In the genomic region with DNA sequence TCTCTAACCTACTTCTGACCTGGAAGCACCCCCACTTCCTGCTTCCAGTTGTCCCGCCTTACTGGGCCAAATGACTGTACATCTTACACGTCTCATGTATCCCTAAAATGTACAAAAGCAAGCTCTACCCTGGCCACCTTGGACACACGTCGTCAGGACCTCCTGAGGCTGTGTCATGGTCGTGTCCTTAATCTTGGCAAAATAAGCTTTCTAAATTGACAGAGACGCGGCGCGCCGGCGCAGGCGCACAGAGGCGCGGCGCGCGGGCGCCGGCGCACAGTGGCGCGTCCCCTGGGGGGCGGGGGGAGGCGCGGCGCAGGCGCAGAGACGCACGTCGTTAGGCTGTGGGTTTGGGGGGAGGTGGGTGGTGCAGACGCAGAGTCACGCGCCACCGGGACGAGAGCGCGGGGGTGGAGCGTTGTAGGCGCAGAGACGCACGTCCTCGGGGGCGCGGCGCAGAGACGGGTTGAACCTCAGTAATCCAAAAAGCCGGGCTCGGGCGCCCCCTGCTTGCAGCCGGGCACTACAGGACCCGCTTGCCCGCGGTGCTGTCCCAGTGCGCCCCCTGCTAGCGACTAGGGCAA, we compare ENCODE assay signal across 18 cellular contexts. TPM values are rescaled to one million over a fixed set of nuclear protein-coding genes. Genes with fewer than 3 reads are reported as not detected.
DNase-seq lines count a peak whose midpoint lies in the region; ATAC-seq and TF ChIP-seq lines count a peak whose summit lies in the region.
"Not testable (repeated sequence)": the region's sequence is repeated elsewhere in the genome, so short reads cannot be mapped to it uniquely, and the experiment has no call there.
"Had no signal": no experiment of that assay in that cellular context is flagged by ENCODE, and none has a peak within 500 bp of the region (broad histone marks: within the 10 kb centered on the region; RNA-seq: fewer than 3 reads in every experiment).

No MANE protein-coding gene starts in this region.

- ATAC-seq in GM19455 (IDR thresholded peaks at IDR 0.05; ENCODE audit: unreplicated experiment) (peak; percentile 21), HG03095 (IDR thresholded peaks at IDR 0.05; ENCODE audit: unreplicated experiment) (peak; percentile 31), Right ventricle myocardium superior (ENCODE audit: poor library complexity) (peak; percentile 62)
- not testable (repeated sequence) for ATAC-seq in activated naive CD8-positive, alpha-beta T cell treated with anti-CD3 and anti-CD28 coated beads, Interleukin-2, amount 10 ng/mL, durations not matched to agents 7 days and 5 days (ENCODE audit: low read depth)
- peak; percentile 2 for ATAC-seq in naive thymus-derived CD4-positive, alpha-beta T cell

- intact Hi-C loops in Right ventricle myocardium superior (cut with DNase I); naive thymus-derived CD4-positive, alpha-beta T cell (cut with micrococcal nuclease); testis (cut with DNase I; ENCODE audit: low total_unique reads): not testable (repeated sequence)

- not testable (repeated sequence) for H3K27ac Mint-ChIP-seq in activated naive CD8-positive, alpha-beta T cell treated with anti-CD3 and anti-CD28 coated beads, Interleukin-2, amount 10 ng/mL, durations not matched to agents 7 days and 5 days
- peak overlapping the region in 1 of 9 donors; percentile 48 for H3K27ac Mint-ChIP-seq in naive thymus-derived CD4-positive, alpha-beta T cell

- DNase-seq in SK-N-DZ (ENCODE audit: low spot score) (peak; percentile 94), Right ventricle myocardium superior (peak; percentile 44), testis (peak; percentile 84)
- DNase-seq in activated naive CD8-positive, alpha-beta T cell treated with anti-CD3 and anti-CD28 coated beads, Interleukin-2, amount 10 ng/mL, durations not matched to agents 7 days and 5 days = peak; percentile 30
- DNase-seq in naive thymus-derived CD4-positive, alpha-beta T cell = peak in 1 of 9 donors; percentile 20

- not testable (repeated sequence) for H3K79me2 ChIP-seq in DOHH2 (ENCODE audit: control insufficient read depth, low read length)

- CTCF ChIA-PET in naive thymus-derived CD4-positive, alpha-beta T cell (lab: Charles Lee) = not testable (repeated sequence)

- TF ChIP-seq CTCF in DOHH2 (IDR thresholded peaks at IDR 0.05; ENCODE audit: low read depth, low read length, poor library complexity, severe bottlenecking) (peak; percentile 10), testis (IDR thresholded peaks at IDR 0.05) (peak in 2 of 3 experiments; percentile 11 to 18)

- H3K4me2 ChIP-seq in DOHH2 (ENCODE audit: low read length) = not testable (repeated sequence)

- 67 to 70% methylated on average over 28 to 53 of the region's 55 CpGs for WGBS in testis, 2 donors

- not testable (repeated sequence) for H3K27ac ChIP-seq in DOHH2 (ENCODE audit: low read depth, low read length); naive thymus-derived CD4-positive, alpha-beta T cell (ENCODE audit: low read depth, low read length); testis

- H4K20me1 ChIP-seq in DOHH2 (ENCODE audit: control insufficient read depth, insufficient read depth, low read depth, low read length) = not testable (repeated sequence)

- not testable (repeated sequence) for H3K27me3 ChIP-seq in DOHH2 (ENCODE audit: control insufficient read depth, low read length); naive thymus-derived CD4-positive, alpha-beta T cell (ENCODE audit: control insufficient read depth in 2 of 2, insufficient read depth in 2 of 2, low read length in 2 of 2); testis

- TF ChIP-seq POLR2A in testis (IDR thresholded peaks at IDR 0.05) = not testable (repeated sequence)

- H3K4me1 ChIP-seq in DOHH2 (ENCODE audit: control insufficient read depth, low read length); naive thymus-derived CD4-positive, alpha-beta T cell (ENCODE audit: control insufficient read depth in 2 of 2, insufficient read depth in 2 of 2, low read length in 2 of 2); testis: not testable (repeated sequence)

- H3K4me3 Mint-ChIP-seq in activated naive CD8-positive, alpha-beta T cell treated with anti-CD3 and anti-CD28 coated beads, Interleukin-2, amount 10 ng/mL, durations not matched to agents 7 days and 5 days; naive thymus-derived CD4-positive, alpha-beta T cell: not testable (repeated sequence)

- H3F3A ChIP-seq in DOHH2 (ENCODE audit: control insufficient read depth, insufficient read depth) = not testable (repeated sequence)

- not testable (repeated sequence) for H3K9me3 Mint-ChIP-seq in activated naive CD8-positive, alpha-beta T cell treated with anti-CD3 and anti-CD28 coated beads, Interleukin-2, amount 10 ng/mL, durations not matched to agents 7 days and 5 days; naive thymus-derived CD4-positive, alpha-beta T cell

- not testable (repeated sequence) for H3K4me1 Mint-ChIP-seq in activated naive CD8-positive, alpha-beta T cell treated with anti-CD3 and anti-CD28 coated beads, Interleukin-2, amount 10 ng/mL, durations not matched to agents 7 days and 5 days
- peaks cover 0 to 15% (median 12%) of the 10 kb centered on the region in 7 donors for H3K4me1 Mint-ChIP-seq in naive thymus-derived CD4-positive, alpha-beta T cell

- H3K36me3 ChIP-seq in DOHH2 (ENCODE audit: control insufficient read depth, low read length); naive thymus-derived CD4-positive, alpha-beta T cell (ENCODE audit: control insufficient read depth in 2 of 3, insufficient read depth in 3 of 3, low read length in 3 of 3); testis (ENCODE audit: low read depth, missing control alignments): not testable (repeated sequence)

- POLR2A ChIA-PET in activated naive CD8-positive, alpha-beta T cell treated with anti-CD3 and anti-CD28 coated beads, Interleukin-2, amount 10 ng/mL, durations not matched to agents 7 days and 5 days (lab: Charles Lee); naive thymus-derived CD4-positive, alpha-beta T cell (lab: Charles Lee): not testable (repeated sequence)

- H3K4me3 ChIP-seq in DOHH2 (ENCODE audit: low read length); naive thymus-derived CD4-positive, alpha-beta T cell (ENCODE audit: low read length); testis: not testable (repeated sequence)

- not testable (repeated sequence) for H3K9me2 ChIP-seq in DOHH2 (replicated peaks; ENCODE audit: control insufficient read depth, low read length)

- not testable (repeated sequence) for H3K27me3 Mint-ChIP-seq in activated naive CD8-positive, alpha-beta T cell treated with anti-CD3 and anti-CD28 coated beads, Interleukin-2, amount 10 ng/mL, durations not matched to agents 7 days and 5 days; naive thymus-derived CD4-positive, alpha-beta T cell

- H3K9me3 ChIP-seq in DOHH2 (ENCODE audit: control insufficient read depth, insufficient read depth, low read length); naive thymus-derived CD4-positive, alpha-beta T cell (ENCODE audit: control insufficient read depth in 2 of 3, low read length in 3 of 3); testis: not testable (repeated sequence)

- H3K36me3 Mint-ChIP-seq in activated naive CD8-positive, alpha-beta T cell treated with anti-CD3 and anti-CD28 coated beads, Interleukin-2, amount 10 ng/mL, durations not matched to agents 7 days and 5 days; naive thymus-derived CD4-positive, alpha-beta T cell: not testable (repeated sequence)

RNA-seq across cellular contexts. Expression of a gene that starts 3.6 kb away (rescaled TPM):
- not detected in 2 replicates for polyA plus RNA-seq in SK-N-DZ (2014; cell fraction: cytosol; rRNA removed)
- not detected in 2 replicates for polyA plus RNA-seq in SK-N-DZ (2014; cell fraction: nucleus; rRNA removed)
- not detected for total RNA-seq in activated naive CD8-positive, alpha-beta T cell treated with anti-CD3 and anti-CD28 coated beads, Interleukin-2, amount 10 ng/mL, durations not matched to agents 7 days and 5 days
- total RNA-seq in Right ventricle myocardium superior = not detected
- total RNA-seq in naive thymus-derived CD4-positive, alpha-beta T cell = not detected
- polyA plus RNA-seq in naive thymus-derived CD4-positive, alpha-beta T cell = not detected
- not detected for total RNA-seq in testis
- not detected for polyA plus RNA-seq in testis (ENCODE audit: insufficient read depth, low read depth, low replicate concordance)
- total RNA-seq: breast epithelium; CD4-positive, alpha-beta memory T cell; dermis microvascular lymphatic vessel endothelial cell; hepatocyte; osteocyte; T-helper 2 cell treated with Interferon-gamma antibody and Interleukin-4, amounts not matched to agents 100 ng/mL and 5 ng/mL, for 36 hours; ureter had no signal
- polyA plus RNA-seq: CD4-positive, alpha-beta memory T cell; esophagus; hepatocyte; keratinocyte; small intestine had no signal

RNA-seq across cellular contexts. Expression of a gene that starts 17.9 kb away (rescaled TPM):
- polyA plus RNA-seq in SK-N-DZ (2014; cell fraction: cytosol; rRNA removed) = 14.3 and 14.4 TPM in 2 replicates
- polyA plus RNA-seq in SK-N-DZ (2014; cell fraction: nucleus; rRNA removed) = 12.2 and 15.2 TPM in 2 replicates
- 10 to 100 TPM; 56.9 to 61.9 TPM for total RNA-seq in activated naive CD8-positive, alpha-beta T cell treated with anti-CD3 and anti-CD28 coated beads, Interleukin-2, amount 10 ng/mL, durations not matched to agents 7 days and 5 days
- total RNA-seq in Right ventricle myocardium superior = 20.0 TPM
- total RNA-seq in naive thymus-derived CD4-positive, alpha-beta T cell = 100 to 1,000 TPM in 2 of 5 experiments, 10 to 100 TPM in 3; 47.1 to 125 (median 63.2) TPM
- 100 to 1,000 TPM in 1 of 2 donors, 10 to 100 TPM in 1; 89.3 to 111 TPM for polyA plus RNA-seq in naive thymus-derived CD4-positive, alpha-beta T cell
- total RNA-seq in testis = 10 to 100 TPM; 43.7 to 47.5 TPM
- 79.9 TPM for polyA plus RNA-seq in testis (ENCODE audit: insufficient read depth, low read depth, low replicate concordance)

RNA-seq across cellular contexts. Expression of a gene that starts 18.2 kb away (rescaled TPM):
- polyA plus RNA-seq in SK-N-DZ (2014; cell fraction: cytosol; rRNA removed) = 94.9 and 124 TPM in 2 replicates
- 115 and 126 TPM in 2 replicates for polyA plus RNA-seq in SK-N-DZ (2014; cell fraction: nucleus; rRNA removed)
- 100 to 1,000 TPM; 102 to 111 TPM for total RNA-seq in activated naive CD8-positive, alpha-beta T cell treated with anti-CD3 and anti-CD28 coated beads, Interleukin-2, amount 10 ng/mL, durations not matched to agents 7 days and 5 days
- total RNA-seq in Right ventricle myocardium superior = 51.9 TPM
- total RNA-seq in naive thymus-derived CD4-positive, alpha-beta T cell = 100 to 1,000 TPM in 1 of 5 experiments, 10 to 100 TPM in 4; 74.4 to 119 (median 92.0) TPM
- 10 to 100 TPM; 77.2 to 94.3 TPM for polyA plus RNA-seq in naive thymus-derived CD4-positive, alpha-beta T cell
- total RNA-seq in testis = 100 to 1,000 TPM; 104 to 108 TPM
- 132 TPM for polyA plus RNA-seq in testis (ENCODE audit: insufficient read depth, low read depth, low replicate concordance)

RNA-seq across cellular contexts. Expression of a gene that starts 46.9 kb away (rescaled TPM):
- 7.2 and 13.0 TPM in 2 replicates for polyA plus RNA-seq in SK-N-DZ (2014; cell fraction: cytosol; rRNA removed)
- 14.1 and 21.0 TPM in 2 replicates for polyA plus RNA-seq in SK-N-DZ (2014; cell fraction: nucleus; rRNA removed)
- total RNA-seq in activated naive CD8-positive, alpha-beta T cell treated with anti-CD3 and anti-CD28 coated beads, Interleukin-2, amount 10 ng/mL, durations not matched to agents 7 days and 5 days = 10 to 100 TPM; 24.3 to 25.2 TPM
- 42.6 TPM for total RNA-seq in Right ventricle myocardium superior
- 10 to 100 TPM; 19.0 to 34.8 (median 25.6) TPM for total RNA-seq in naive thymus-derived CD4-positive, alpha-beta T cell
- polyA plus RNA-seq in naive thymus-derived CD4-positive, alpha-beta T cell = 10 to 100 TPM in 1 of 2 donors, 1 to 10 TPM in 1; 9.9 to 18.9 TPM
- 10 to 100 TPM; 31.7 to 43.6 TPM for total RNA-seq in testis
- polyA plus RNA-seq in testis (ENCODE audit: insufficient read depth, low read depth, low replicate concordance) = 57.0 TPM

RNA-seq across cellular contexts. Expression of a gene that starts 47.5 kb away (rescaled TPM):
- polyA plus RNA-seq in SK-N-DZ (2014; cell fraction: cytosol; rRNA removed) = 165 and 194 TPM in 2 replicates
- polyA plus RNA-seq in SK-N-DZ (2014; cell fraction: nucleus; rRNA removed) = 137 and 154 TPM in 2 replicates
- total RNA-seq in activated naive CD8-positive, alpha-beta T cell treated with anti-CD3 and anti-CD28 coated beads, Interleukin-2, amount 10 ng/mL, durations not matched to agents 7 days and 5 days = 100 to 1,000 TPM; 130 to 131 TPM
- total RNA-seq in Right ventricle myocardium superior = 93.4 TPM
- total RNA-seq in naive thymus-derived CD4-positive, alpha-beta T cell = 100 to 1,000 TPM in 1 of 5 experiments, 10 to 100 TPM in 4; 64.3 to 172 (median 86.9) TPM
- polyA plus RNA-seq in naive thymus-derived CD4-positive, alpha-beta T cell = 100 to 1,000 TPM; 186 to 215 TPM
- 100 to 1,000 TPM; 128 to 180 TPM for total RNA-seq in testis
- polyA plus RNA-seq in testis (ENCODE audit: insufficient read depth, low read depth, low replicate concordance) = 133 TPM
